In genomic region chr6:138925806-138926205, GRCh38 we compare ENCODE assay signal across 8 cellular contexts.
"Had no signal": no experiment of that assay in that cellular context is flagged by ENCODE, and none has a peak within 500 bp of the region (broad histone marks: within the 10 kb centered on the region; RNA-seq: fewer than 3 reads in every experiment).

No MANE protein-coding gene starts in this region.

- H3K9me3 Mint-ChIP-seq: H9 had no signal

- H3K27ac ChIP-seq: GM23248, KMS-11 had no signal

- H3K4me2 ChIP-seq: KMS-11 had no signal

- H3K9ac ChIP-seq: GM23248, KMS-11 had no signal

- H3K4me3 Mint-ChIP-seq: H9 had no signal

- H3K4me3 ChIP-seq: GM23248 had no signal

- DNase-seq: GM23248, H9, HCEC 1CT, KBM-7 had no signal

- H2AFZ ChIP-seq: GM23248 had no signal

- FAIRE-seq: H1, H54, HTR-8/SVneo had no signal
